In genomic region chr20:63830821-63831593, GRCh38 we compare ENCODE assay signal across 8 cellular contexts. TPM values are rescaled to one million over a fixed set of nuclear protein-coding genes. Genes with fewer than 3 reads are reported as not detected.
DNase-seq lines count a peak whose midpoint lies in the region; ATAC-seq, FAIRE-seq and TF ChIP-seq lines count a peak whose summit lies in the region.

Gene ZBTB46, minus strand, starts transcription at chr20:63831264. Its CDS starts 40,507 bp downstream, at chr20:63790757.

- no peaks in the 10 kb centered on the region for H3K36me3 ChIP-seq in neutrophil

- POLR2A ChIA-PET in A549 (lab: Yijun Ruan, JAX), result no interaction called here
- POLR2A ChIA-PET in activated CD8-positive, alpha-beta T cell treated with anti-CD3 and anti-CD28 coated beads, Interleukin-2, amount 10 ng/mL, durations not matched to agents 7 days and 5 days (lab: Charles Lee), result no interaction called here

- H3K4me1 Mint-ChIP-seq in activated CD8-positive, alpha-beta T cell treated with anti-CD3 and anti-CD28 coated beads, Interleukin-2, amount 10 ng/mL, durations not matched to agents 7 days and 5 days (ENCODE audit: low read depth), result peaks cover 6% of the 10 kb centered on the region
- peaks cover 25% of the 10 kb centered on the region for H3K4me1 Mint-ChIP-seq in glutamatergic neuron (ENCODE audit: low read depth, unreplicated experiment)

- no peaks in the 10 kb centered on the region for H3K9me3 Mint-ChIP-seq in activated CD8-positive, alpha-beta T cell treated with anti-CD3 and anti-CD28 coated beads, Interleukin-2, amount 10 ng/mL, durations not matched to agents 7 days and 5 days (ENCODE audit: insufficient read depth)
- H3K9me3 Mint-ChIP-seq in glutamatergic neuron (ENCODE audit: unreplicated experiment), result peaks cover 25% of the 10 kb centered on the region

- no peak for TF ChIP-seq POLR2A in A549 (IDR thresholded peaks at IDR 0.05; ENCODE audit: low read length)

- peaks cover 43% of the 10 kb centered on the region for H3K27me3 Mint-ChIP-seq in activated CD8-positive, alpha-beta T cell treated with anti-CD3 and anti-CD28 coated beads, Interleukin-2, amount 10 ng/mL, durations not matched to agents 7 days and 5 days (ENCODE audit: low read depth)
- peaks cover 17% of the 10 kb centered on the region for H3K27me3 Mint-ChIP-seq in glutamatergic neuron (ENCODE audit: unreplicated experiment)

- CTCF ChIA-PET in A549 (lab: Yijun Ruan, JAX), result interaction anchor here (0.6 to 1.4 kb wide), 3 partner anchors 12 to 180 kb away, joined by 3 to 5 read pairs (median 3); no protein-coding TSS in a partner anchor
- CTCF ChIA-PET in activated CD8-positive, alpha-beta T cell treated with anti-CD3 and anti-CD28 coated beads, Interleukin-2, amount 10 ng/mL, durations not matched to agents 7 days and 5 days (lab: Charles Lee), result no interaction called here

- H3K4me1 ChIP-seq in A549, result peaks cover 23% of the 10 kb centered on the region
- peaks cover 17 to 19% of the 10 kb centered on the region in 2 experiments for H3K4me1 ChIP-seq in neutrophil (ENCODE audit: control insufficient read depth in 1 of 2, insufficient read depth in 1 of 2, low read depth in 1 of 2, low read length in 1 of 2)

- peaks cover 88% of the 10 kb centered on the region for H3K27me3 ChIP-seq in neutrophil

- peak within 1 kb of the TSS; percentile 100 for H3K4me2 ChIP-seq in A549

- no peak for TF ChIP-seq RAD21 in A549 (conservative IDR thresholded peaks at IDR 0.05 in 1 of 2, IDR thresholded peaks at IDR 0.05 in 1 of 2)

- TF ChIP-seq EP300 in A549 (IDR thresholded peaks at IDR 0.05), result no peak

- no peak for FAIRE-seq in A549 (lab: Jason Lieb, UNC)

- WGBS in A549 (ENCODE audit: missing lambda C conversion rate), result 2% methylated on average over 8 of the region's 152 CpGs

- H3K27ac Mint-ChIP-seq in activated CD8-positive, alpha-beta T cell treated with anti-CD3 and anti-CD28 coated beads, Interleukin-2, amount 10 ng/mL, durations not matched to agents 7 days and 5 days, result no peak within 1 kb of the TSS
- peak within 1 kb of the TSS; percentile 92 for H3K27ac Mint-ChIP-seq in glutamatergic neuron (ENCODE audit: unreplicated experiment)

- H3K9me3 ChIP-seq in A549 (no peaks in the 10 kb centered on the region), neutrophil (no peaks in the 10 kb centered on the region)

- H3K4me3 ChIP-seq in A549 (peak within 1 kb of the TSS; percentile 99), neutrophil (ENCODE audit: low read depth in 1 of 2, low read length in 1 of 2) (peak within 1 kb of the TSS; percentile 63 to 72)

- ATAC-seq in A549, result peak in 1 of 2 experiments; percentile 47; a peak in 2 of 6 replicates
- ATAC-seq in activated CD8-positive, alpha-beta T cell treated with anti-CD3 and anti-CD28 coated beads, Interleukin-2, amount 10 ng/mL, durations not matched to agents 7 days and 5 days, result peak; percentile 54
- no peak for ATAC-seq in HG03457 (IDR thresholded peaks at IDR 0.05; ENCODE audit: unreplicated experiment)

- DNase-seq in A549 (ENCODE audit: low read depth in 1 of 2, low spot score in 1 of 2) (peak in 1 of 2 experiments; percentile 75), GM03348 (ENCODE audit: low spot score) (peak; percentile 99), HT-29 (ENCODE audit: low spot score) (peak; percentile 42), glutamatergic neuron (peak; percentile 77), retina (no peak)
- DNase-seq in activated CD8-positive, alpha-beta T cell treated with anti-CD3 and anti-CD28 coated beads, Interleukin-2, amount 10 ng/mL, durations not matched to agents 7 days and 5 days, result no peak

- TF ChIP-seq CTCF in A549 (IDR thresholded peaks at IDR 0.05) (no peak), glutamatergic neuron (IDR thresholded peaks at IDR 0.05; ENCODE audit: partially characterized antibody, unreplicated experiment) (no peak), neutrophil (IDR thresholded peaks at IDR 0.05) (no peak)

- peak within 1 kb of the TSS; percentile 68 for H3K4me3 Mint-ChIP-seq in activated CD8-positive, alpha-beta T cell treated with anti-CD3 and anti-CD28 coated beads, Interleukin-2, amount 10 ng/mL, durations not matched to agents 7 days and 5 days
- peak within 1 kb of the TSS; percentile 98 for H3K4me3 Mint-ChIP-seq in glutamatergic neuron (ENCODE audit: unreplicated experiment)

- H3K27ac ChIP-seq in A549 (peak within 1 kb of the TSS; percentile 78 to 88), neutrophil (peak within 1 kb of the TSS; percentile 35)

- no peaks in the 10 kb centered on the region for H3K36me3 Mint-ChIP-seq in activated CD8-positive, alpha-beta T cell treated with anti-CD3 and anti-CD28 coated beads, Interleukin-2, amount 10 ng/mL, durations not matched to agents 7 days and 5 days (ENCODE audit: low read depth)
- no peaks in the 10 kb centered on the region for H3K36me3 Mint-ChIP-seq in glutamatergic neuron (ENCODE audit: unreplicated experiment)

TF ChIP-seq in A549, 52 proteins besides CTCF, POLR2A, EP300 and RAD21:
- TF ChIP-seq TFCP2L1 (CRISPR knock-in tag; IDR thresholded peaks at IDR 0.05) (no peak), JUN (IDR thresholded peaks at IDR 0.05) (no peak), JUNB (IDR thresholded peaks at IDR 0.05) (no peak), HDAC2 (IDR thresholded peaks at IDR 0.05) (no peak), EHMT2 (IDR thresholded peaks at IDR 0.05; ENCODE audit: low read depth) (no peak)

RNA-seq across cellular contexts. Expression of gene ZBTB46, which starts in this region (rescaled TPM):
- polyA plus RNA-seq in A549 (2011; rRNA removed) (0.17 and 0.26 TPM in 2 replicates), A549 (2017; fragmentation: RNase III; extraction: RNeasy Plus Mini Kit Qiagen cat#74134 plus additional on column Dnase treatment) (0.32 to 0.43 TPM (median 0.42 TPM) in 3 replicates)
- 0.32 and 0.76 TPM in 2 replicates for polyA plus RNA-seq in A549 (2012; cell fraction: cytosol; rRNA removed)
- polyA plus RNA-seq in A549 (2012; cell fraction: nucleus; rRNA removed), result 1.2 and 1.3 TPM in 2 replicates
- polyA minus RNA-seq in A549 (2011; rRNA and poly(A)+ RNA removed), result 2.6 and 2.8 TPM in 2 replicates
- total RNA-seq in HT-29 (2014; rRNA removed; shearing (Covaris generic)), result 3.3 and 5.3 TPM in 2 replicates
- under 1 TPM in 1 of 2 experiments, not detected in 1; 0.10 TPM for total RNA-seq in activated CD8-positive, alpha-beta T cell treated with anti-CD3 and anti-CD28 coated beads, Interleukin-2, amount 10 ng/mL, durations not matched to agents 7 days and 5 days
- total RNA-seq in glutamatergic neuron (ENCODE audit: unreplicated experiment), result 94.4 TPM

Comparison
In these comparisons a context has a peak if more than half of its experiments do, and no peak if none do; other contexts are left out.
1. RNA of gene ZBTB46 (total RNA-seq): 94.4 TPM in glutamatergic neuron (single experiment); 3.3 to 5.3 TPM in HT-29 and 0.10 TPM in activated CD8-positive, alpha-beta T cell treated with anti-CD3 and anti-CD28 coated beads, Interleukin-2, amount 10 ng/mL, durations not matched to agents 7 days and 5 days; every median in the first group is over 10 times any median in the second.
2. Peak in ATAC-seq in activated CD8-positive, alpha-beta T cell treated with anti-CD3 and anti-CD28 coated beads, Interleukin-2, amount 10 ng/mL, durations not matched to agents 7 days and 5 days; RNA of the gene not detected or under 1 TPM.
3. DNase-seq: peak in GM03348 (single experiment), HT-29 (single experiment) and glutamatergic neuron (single experiment); none in activated CD8-positive, alpha-beta T cell treated with anti-CD3 and anti-CD28 coated beads, Interleukin-2, amount 10 ng/mL, durations not matched to agents 7 days and 5 days (single experiment) and retina (single experiment).